9 cellular contexts compared by ENCODE assay signal in the genomic region with DNA sequence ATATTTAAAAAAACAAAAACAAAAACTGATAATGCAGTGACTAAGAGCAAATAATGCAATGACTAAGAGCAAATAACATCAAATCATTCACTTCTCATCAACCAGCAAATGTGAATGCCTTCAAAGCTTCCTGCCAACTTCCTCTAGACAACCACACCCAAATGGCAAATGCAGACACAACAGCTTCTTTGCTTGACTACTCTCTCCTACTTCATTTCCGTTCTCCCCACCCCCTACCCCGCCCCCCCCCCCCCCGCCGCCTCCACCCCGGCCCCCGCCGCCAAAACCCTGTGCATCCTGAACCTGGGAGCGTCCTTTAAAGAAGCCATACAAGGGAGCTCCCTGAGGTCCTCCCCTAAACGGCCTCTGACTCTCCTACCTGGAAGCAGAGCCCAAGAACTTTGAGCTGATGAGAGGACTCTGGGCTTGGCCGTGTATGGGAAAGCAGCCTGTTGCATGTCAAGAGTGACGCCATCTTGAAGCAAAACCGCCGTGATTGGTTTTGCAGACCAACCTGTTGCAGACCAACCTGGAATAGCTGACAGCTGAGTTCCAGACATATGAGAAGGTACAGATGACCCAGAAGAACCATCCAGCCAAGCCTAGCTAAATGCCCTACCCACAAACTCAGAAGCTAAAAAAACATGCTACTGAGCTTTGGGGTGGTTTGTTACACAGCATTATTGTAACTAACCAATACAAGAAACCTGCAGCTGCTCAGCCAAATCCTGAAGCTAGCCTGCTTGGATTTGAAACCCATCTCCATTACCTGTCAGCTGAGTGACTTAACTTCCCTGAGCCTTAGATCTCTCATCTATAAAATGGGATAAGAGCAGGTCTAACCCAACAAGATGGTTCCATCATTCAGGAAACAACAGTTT. TPM values are rescaled to one million over a fixed set of nuclear protein-coding genes. Genes with fewer than 3 reads are reported as not detected.
DNase-seq lines count a peak whose midpoint lies in the region; ATAC-seq, FAIRE-seq and TF ChIP-seq lines count a peak whose summit lies in the region.
"Had no signal": no experiment of that assay in that cellular context is flagged by ENCODE, and none has a peak within 500 bp of the region (broad histone marks: within the 10 kb centered on the region; RNA-seq: fewer than 3 reads in every experiment).

No MANE protein-coding gene starts in this region.

- H4K91ac ChIP-seq in H9 (ENCODE audit: insufficient read length, low read depth, low read length) = no peak overlapping the region

- TF ChIP-seq CTCF in GM12865 (IDR thresholded peaks at IDR 0.05; ENCODE audit: insufficient read depth, low read depth, low read length, missing control alignments) (no peak), PC-3 (conservative IDR thresholded peaks at IDR 0.05; ENCODE audit: low read depth, low read length) (no peak), H9 (conservative IDR thresholded peaks at IDR 0.05) (no peak)

- H3K18ac ChIP-seq in H9 (ENCODE audit: insufficient read length, low read depth, low read length) = no peak overlapping the region

- H3K27ac ChIP-seq in PC-3 (ENCODE audit: low read length) (peak overlapping the region; percentile 97), H9 (ENCODE audit: insufficient read length, low read depth, low read length) (no peak overlapping the region)
- H3K27ac ChIP-seq: psoas muscle had no signal

- H4K5ac ChIP-seq in H9 (ENCODE audit: insufficient read length, low read depth, low read length) = no peak overlapping the region

- H3K14ac ChIP-seq in H9 (ENCODE audit: insufficient read depth, low read length) = no peak overlapping the region

- no peak overlapping the region for H2BK120ac ChIP-seq in H9 (ENCODE audit: low read depth, low read length, poor library complexity, severe bottlenecking)

- H2BK15ac ChIP-seq in H9 (ENCODE audit: low read depth, low read length) = no peak overlapping the region

- no peak overlapping the region for H2AK5ac ChIP-seq in H9 (ENCODE audit: insufficient read length, low read length)

- peak; percentile 87 for ATAC-seq in PC-3
- peak; percentile 56 to 76 for ATAC-seq in activated naive CD4-positive, alpha-beta T cell treated with anti-CD3 and anti-CD28 coated beads, Interleukin-2, amount 50 U/mL, for 72 hours
- ATAC-seq in naive thymus-derived CD8-positive, alpha-beta T cell = peak; percentile 93 to 99
- ATAC-seq in HG02623 (IDR thresholded peaks at IDR 0.05; ENCODE audit: unreplicated experiment) = no peak
- no peak for ATAC-seq in HG03457 (IDR thresholded peaks at IDR 0.05; ENCODE audit: unreplicated experiment)

- no peaks in the 10 kb centered on the region for H3K27me3 Mint-ChIP-seq in naive thymus-derived CD8-positive, alpha-beta T cell
- H3K27me3 Mint-ChIP-seq in H9 (ENCODE audit: low read depth) = peaks cover 14% of the 10 kb centered on the region

- H3K27me3 ChIP-seq in PC-3 (ENCODE audit: low read length) = no peaks in the 10 kb centered on the region
- H3K27me3 ChIP-seq in H9 (ENCODE audit: insufficient read depth, low read length) = no peaks in the 10 kb centered on the region

- H3K4me1 ChIP-seq in PC-3 (ENCODE audit: insufficient read depth, low read length) (peaks cover 20% of the 10 kb centered on the region), H9 (ENCODE audit: insufficient read depth, low read length) (no peaks in the 10 kb centered on the region)
- H3K4me1 ChIP-seq: psoas muscle had no signal

- H3K4me1 Mint-ChIP-seq in naive thymus-derived CD8-positive, alpha-beta T cell = peaks cover 20 to 65% (median 53%) of the 10 kb centered on the region in 4 donors
- peaks cover 5 to 6% of the 10 kb centered on the region in 2 experiments for H3K4me1 Mint-ChIP-seq in H9

- no peak overlapping the region for H3T11ph ChIP-seq in H9 (ENCODE audit: low read length)

- no peak overlapping the region for H4K8ac ChIP-seq in H9 (replicated peaks; ENCODE audit: insufficient read length, low read depth, low read length)

- no TSS peak for BruUV-seq in PC-3 (replicated peaks; lab: Mats Ljungman, UMichigan)

- H3K4me3 ChIP-seq in GM12865 (ENCODE audit: low read depth, low read length) = no peak overlapping the region
- H3K4me3 ChIP-seq in PC-3 (ENCODE audit: low read length) = peak overlapping the region; percentile 35; the same call in 1 of the 2 replicates
- H3K4me3 ChIP-seq: psoas muscle had no signal

- H3K79me2 ChIP-seq in PC-3 (ENCODE audit: low read length) (no peaks in the 10 kb centered on the region), H9 (ENCODE audit: insufficient read depth, low read length) (no peaks in the 10 kb centered on the region)

- CTCF ChIA-PET in PC-3 (lab: Charles Lee) = interaction anchor here (0.5 to 1.8 kb wide), 5 partner anchors 14 to 124 kb away, joined by 3 to 11 read pairs (median 3); no protein-coding TSS in a partner anchor

- no peaks in the 10 kb centered on the region for H3K23me2 ChIP-seq in H9 (ENCODE audit: insufficient read length, low read depth, low read length, poor library complexity, severe bottlenecking)

- H3K27ac Mint-ChIP-seq in activated naive CD4-positive, alpha-beta T cell treated with anti-CD3 and anti-CD28 coated beads, Interleukin-2, amount 50 U/mL, for 72 hours = no peak overlapping the region
- peak overlapping the region; percentile 74 to 98 (median 94) for H3K27ac Mint-ChIP-seq in naive thymus-derived CD8-positive, alpha-beta T cell
- no peak overlapping the region for H3K27ac Mint-ChIP-seq in H9

- no peak overlapping the region for H2BK5ac ChIP-seq in H9 (ENCODE audit: insufficient read length, low read length)

- H3K56ac ChIP-seq in H9 (ENCODE audit: insufficient read length, low read depth, low read length) = no peak overlapping the region

- H2AFZ ChIP-seq in PC-3 (ENCODE audit: low read length) = peak overlapping the region; percentile 83
- H2AFZ ChIP-seq in H9 (ENCODE audit: low read length) = no peak overlapping the region

- H3K9ac ChIP-seq in PC-3 (ENCODE audit: low read length) (peak overlapping the region; percentile 69), H9 (ENCODE audit: extremely low read depth, insufficient read length, low read length) (no peak overlapping the region)

- no CpG with 5 or more reads among the region's 13 CpGs for WGBS in H9 (ENCODE audit: extremely low coverage, insufficient read length, low lambda C conversion rate)

- no peak for TF ChIP-seq POLR2A in GM12892 (IDR thresholded peaks at IDR 0.05; ENCODE audit: low read depth, low read length)

- H3K4me2 ChIP-seq in PC-3 (ENCODE audit: low read length) (peak overlapping the region; percentile 83), H9 (ENCODE audit: insufficient read depth, insufficient read length, low read length) (no peak overlapping the region)

- H3F3A ChIP-seq in PC-3 (ENCODE audit: low read length, unreplicated experiment) = peaks cover 6% of the 10 kb centered on the region

- H3K9me2 ChIP-seq in PC-3 (replicated peaks; ENCODE audit: low read length) = no peaks in the 10 kb centered on the region

- H3K9me3 ChIP-seq in PC-3 (ENCODE audit: low read length) = no peaks in the 10 kb centered on the region
- H3K9me3 ChIP-seq in H9 (ENCODE audit: control insufficient read depth, low read depth, low read length) = no peaks in the 10 kb centered on the region
- H3K9me3 ChIP-seq: psoas muscle had no signal

- H3K4ac ChIP-seq in H9 (ENCODE audit: low read depth, low read length) = no peak overlapping the region

- intact Hi-C loops in PC-3 (cut with micrococcal nuclease) = no loop called here

- no peak for FAIRE-seq in GM12892 (lab: Jason Lieb, UNC)

- DNase-seq in GM12865 (ENCODE audit: low read depth) (peak; percentile 21), PC-3 (peak; percentile 90), GM12892 (ENCODE audit: insufficient read length) (no peak), H9 (no peak)
- DNase-seq in activated naive CD4-positive, alpha-beta T cell treated with anti-CD3 and anti-CD28 coated beads, Interleukin-2, amount 50 U/mL, for 72 hours (ENCODE audit: low spot score in 2 of 2) = no peak
- DNase-seq in naive thymus-derived CD8-positive, alpha-beta T cell = peak; percentile 27 to 84 (median 54)

- peaks cover 0 to 7% of the 10 kb centered on the region in 2 donors for H3K36me3 Mint-ChIP-seq in activated naive CD4-positive, alpha-beta T cell treated with anti-CD3 and anti-CD28 coated beads, Interleukin-2, amount 50 U/mL, for 72 hours
- no peaks in the 10 kb centered on the region for H3K36me3 Mint-ChIP-seq in naive thymus-derived CD8-positive, alpha-beta T cell
- H3K36me3 Mint-ChIP-seq in H9 (ENCODE audit: insufficient read depth in 1 of 3, low read depth in 3 of 3) = no peaks in the 10 kb centered on the region

- peaks cover 0 to 12% of the 10 kb centered on the region in 2 donors for H3K9me3 Mint-ChIP-seq in activated naive CD4-positive, alpha-beta T cell treated with anti-CD3 and anti-CD28 coated beads, Interleukin-2, amount 50 U/mL, for 72 hours
- H3K9me3 Mint-ChIP-seq in naive thymus-derived CD8-positive, alpha-beta T cell = peaks cover 0 to 9% (median 0%) of the 10 kb centered on the region in 9 donors
- peaks cover 0 to 20% of the 10 kb centered on the region in 2 experiments; a peak in 4 of 5 replicates for H3K9me3 Mint-ChIP-seq in H9

- no peak overlapping the region for H3K23ac ChIP-seq in H9 (ENCODE audit: insufficient read length, low read depth, low read length)

- no peaks in the 10 kb centered on the region for H3K36me3 ChIP-seq in PC-3 (ENCODE audit: low read depth, low read length)

- no peaks in the 10 kb centered on the region for H4K20me1 ChIP-seq in PC-3 (ENCODE audit: low read length)
- H4K20me1 ChIP-seq in H9 (ENCODE audit: control insufficient read depth, insufficient read depth, insufficient read length) = no peaks in the 10 kb centered on the region

- H3K79me1 ChIP-seq in H9 (ENCODE audit: insufficient read depth, low read depth, low read length, poor library complexity, severe bottlenecking) = no peaks in the 10 kb centered on the region

- POLR2A ChIA-PET in PC-3 (lab: Charles Lee; ENCODE audit: unreplicated experiment) = no interaction called here
- POLR2A ChIA-PET in naive thymus-derived CD8-positive, alpha-beta T cell (lab: Charles Lee) = interaction anchor here (0.8 to 4.4 kb wide), 17 partner anchors 7 to 157 kb away, joined by 3 to 51 read pairs (median 4); partner anchors contain the start of genes IRGQ, LYPD3, PHLDB3 and ZNF575

- H2BK20ac ChIP-seq in H9 (ENCODE audit: low read depth, low read length, poor library complexity, severe bottlenecking) = no peak overlapping the region

- H3K4me3 Mint-ChIP-seq in naive thymus-derived CD8-positive, alpha-beta T cell = peak overlapping the region in 8 of 10 donors; percentile 19 to 67 (median 60)
- peak overlapping the region in 1 of 2 experiments; percentile 14; a peak in 1 of 5 replicates for H3K4me3 Mint-ChIP-seq in H9

- H2BK12ac ChIP-seq in H9 (ENCODE audit: insufficient read length, low read depth, low read length) = no peak overlapping the region

RNA-seq across cellular contexts. Expression of gene TEX101, which starts 24.7 kb away (rescaled TPM):
- total RNA-seq in PC-3 (2014; rRNA removed) (not detected in 2 replicates), H9 (2021) (not detected in 2 replicates)
- total RNA-seq in activated naive CD4-positive, alpha-beta T cell treated with anti-CD3 and anti-CD28 coated beads, Interleukin-2, amount 50 U/mL, for 72 hours = not detected
- total RNA-seq in naive thymus-derived CD8-positive, alpha-beta T cell = not detected
- not detected for polyA plus RNA-seq in naive thymus-derived CD8-positive, alpha-beta T cell
- polyA plus RNA-seq in GM12892 (2012; ENCODE audit: missing spikeins) = not detected
- total RNA-seq: psoas muscle had no signal
- polyA plus RNA-seq: psoas muscle had no signal

RNA-seq across cellular contexts. Expression of gene LYPD3, which starts 26.0 kb away (rescaled TPM):
- 16.4 and 16.8 TPM in 2 replicates for total RNA-seq in PC-3 (2014; rRNA removed)
- 1 to 10 TPM; 3.0 to 7.1 TPM for total RNA-seq in activated naive CD4-positive, alpha-beta T cell treated with anti-CD3 and anti-CD28 coated beads, Interleukin-2, amount 50 U/mL, for 72 hours
- total RNA-seq in naive thymus-derived CD8-positive, alpha-beta T cell = 1 to 10 TPM; 5.4 to 6.1 TPM
- polyA plus RNA-seq in naive thymus-derived CD8-positive, alpha-beta T cell = 1 to 10 TPM; 6.2 to 9.3 (median 8.3) TPM
- 0.15 TPM for polyA plus RNA-seq in GM12892 (2012; ENCODE audit: missing spikeins)
- total RNA-seq in H9 (2021) = 1.8 TPM in 2 replicates
- total RNA-seq: psoas muscle had no signal

Comparison
In these comparisons a context has a peak if more than half of its experiments do, and no peak if none do; other contexts are left out.
1. DNase-seq: peak in GM12865 (single experiment), PC-3 (single experiment) and naive thymus-derived CD8-positive, alpha-beta T cell (10 of 10); none in activated naive CD4-positive, alpha-beta T cell treated with anti-CD3 and anti-CD28 coated beads, Interleukin-2, amount 50 U/mL, for 72 hours (0 of 2), GM12892 (single experiment) and H9 (single experiment).
2. ATAC-seq: peak in PC-3 (single experiment), activated naive CD4-positive, alpha-beta T cell treated with anti-CD3 and anti-CD28 coated beads, Interleukin-2, amount 50 U/mL, for 72 hours (2 of 2) and naive thymus-derived CD8-positive, alpha-beta T cell (2 of 2); none in HG02623 (single experiment) and HG03457 (single experiment).
3. H3K27ac Mint-ChIP-seq: peak in naive thymus-derived CD8-positive, alpha-beta T cell (10 of 10); none in activated naive CD4-positive, alpha-beta T cell treated with anti-CD3 and anti-CD28 coated beads, Interleukin-2, amount 50 U/mL, for 72 hours (0 of 2) and H9 (0 of 3).